12 cellular contexts compared by ENCODE assay signal in the genomic region with DNA sequence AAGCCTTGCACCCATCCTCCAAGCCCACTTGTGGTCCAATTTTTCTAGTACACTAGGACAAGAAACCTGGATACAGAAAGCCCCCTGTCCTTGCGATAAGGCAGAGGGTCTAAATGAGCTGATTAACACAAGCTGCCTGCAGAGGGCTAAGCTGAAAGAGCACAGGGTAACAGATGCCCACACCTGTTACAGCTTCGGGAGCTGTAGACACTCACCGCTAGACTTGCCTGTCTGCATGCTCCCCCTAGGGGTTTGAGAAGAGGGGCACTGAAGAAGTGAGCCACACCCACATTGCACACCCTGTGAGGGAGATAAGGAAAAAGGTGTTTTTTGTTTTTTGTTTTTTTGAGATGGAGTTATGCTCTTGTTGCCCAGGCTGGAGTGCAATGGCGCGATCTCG.
A peak's percentile ranks its signal among the peaks of the same experiment; 100 is the strongest.
DNase-seq lines count a peak whose midpoint lies in the region; ATAC-seq and TF ChIP-seq lines count a peak whose summit lies in the region.
"Had no signal": no experiment of that assay in that cellular context is flagged by ENCODE, and none has a peak within 500 bp of the region (broad histone marks: within the 10 kb centered on the region; RNA-seq: fewer than 3 reads in every experiment).

No MANE protein-coding gene starts in this region.

- peak; percentile 28 for DNase-seq in NOMO-1 treated with DMSO at 0.1 percent for 48 hours (lab: John Stamatoyannopoulos, UW; ENCODE audit: unreplicated experiment)
- no peak for DNase-seq in NOMO-1 (lab: John Stamatoyannopoulos, UW; ENCODE audit: unreplicated experiment in 2 of 2)
- DNase-seq in NCI-H1092 treated with DMSO at 0.1 percent for 48 hours (lab: John Stamatoyannopoulos, UW), result peak; percentile 92
- no peak for DNase-seq in retinal pigment epithelial cell (ENCODE audit: low read depth)
- DNase-seq in GM23248, result no peak
- DNase-seq: GF-D8, hypothalamus, NCI-H1048 had no signal

- H3K9me3 ChIP-seq in GM23248 (ENCODE audit: low read depth), result no peaks in the 10 kb centered on the region
- H3K9me3 ChIP-seq: right lobe of liver had no signal

- H4K20me1 ChIP-seq in GM23248 (ENCODE audit: insufficient read depth), result no peaks in the 10 kb centered on the region

- H3K9ac ChIP-seq in GM23248, result no peak overlapping the region

- no peak overlapping the region for H3K4me2 ChIP-seq in GM23248 (ENCODE audit: unreplicated experiment)

- TF ChIP-seq POLR2A in GM18505 (IDR thresholded peaks at IDR 0.05; ENCODE audit: borderline replicate concordance, extremely low read depth, insufficient read depth, insufficient read length), result no peak

- in situ Hi-C loops in GM23248 (cut with MboI), result no loop called here

- no peak overlapping the region for H3K27ac ChIP-seq in VCaP
- H3K27ac ChIP-seq in GM23248, result no peak overlapping the region
- H3K27ac ChIP-seq: right lobe of liver had no signal

- WGBS in GM23248 (ENCODE audit: low coverage in 1 of 2, low lambda C conversion rate in 2 of 2, missing lambda C conversion rate in 2 of 2), 2 experiments, result 65 to 75% methylated on average over 6 of the region's 6 CpGs

- H3K9me2 ChIP-seq in GM23248 (ENCODE audit: insufficient read depth), result no peaks in the 10 kb centered on the region

- H3K27me3 ChIP-seq in GM23248 (replicated peaks; ENCODE audit: insufficient read depth), result no peaks in the 10 kb centered on the region
- H3K27me3 ChIP-seq: right lobe of liver had no signal

- no peaks in the 10 kb centered on the region for H3K4me1 ChIP-seq in GM23248 (ENCODE audit: insufficient read depth)
- H3K4me1 ChIP-seq: right lobe of liver had no signal

- H3K4me3 ChIP-seq in retinal pigment epithelial cell (ENCODE audit: low read length) (no peak overlapping the region), GM23248 (no peak overlapping the region)
- H3K4me3 ChIP-seq: right lobe of liver had no signal

- no peaks in the 10 kb centered on the region for H3K36me3 ChIP-seq in GM23248 (ENCODE audit: low read depth)
- H3K36me3 ChIP-seq: right lobe of liver had no signal

- H3F3A ChIP-seq in GM23248 (ENCODE audit: insufficient read depth), result no peaks in the 10 kb centered on the region

- no peaks in the 10 kb centered on the region for H3K79me2 ChIP-seq in GM23248 (ENCODE audit: insufficient read depth)

- H2AFZ ChIP-seq in GM23248, result no peak overlapping the region

- ATAC-seq in GM19324 (IDR thresholded peaks at IDR 0.05; ENCODE audit: low FRiP score, unreplicated experiment) (no peak), GM18505 (IDR thresholded peaks at IDR 0.05; ENCODE audit: unreplicated experiment) (no peak)
- ATAC-seq: right lobe of liver had no signal

- TF ChIP-seq CTCF in VCaP (conservative IDR thresholded peaks at IDR 0.05), result peak; percentile 16; the same call in 1 of the 2 replicates
- TF ChIP-seq CTCF in retinal pigment epithelial cell (conservative IDR thresholded peaks at IDR 0.05; ENCODE audit: low read depth, low read length), result peak; percentile 39

Comparison
In these comparisons a context has a peak if more than half of its experiments do, and no peak if none do; other contexts are left out.
1. DNase-seq: peak in NOMO-1 treated with DMSO at 0.1 percent for 48 hours (single experiment) and NCI-H1092 treated with DMSO at 0.1 percent for 48 hours (single experiment); none in NOMO-1 (0 of 2), retinal pigment epithelial cell (single experiment) and GM23248 (single experiment).